In genomic region chr17:39200957-39201510, GRCh38 we compare ENCODE assay signal across 9 cellular contexts. TPM values are rescaled to one million over a fixed set of nuclear protein-coding genes. Genes with fewer than 3 reads are reported as not detected.
A peak's percentile ranks its signal among the peaks of the same experiment; 100 is the strongest.
DNase-seq lines count a peak whose midpoint lies in the region; ATAC-seq and TF ChIP-seq lines count a peak whose summit lies in the region.
"Had no signal": no experiment of that assay in that cellular context is flagged by ENCODE, and none has a peak within 500 bp of the region (broad histone marks: within the 10 kb centered on the region; RNA-seq: fewer than 3 reads in every experiment).

No MANE protein-coding gene starts in this region.

- peaks cover 26% of the 10 kb centered on the region for H3K36me3 Mint-ChIP-seq in memory B cell

- peak overlapping the region; percentile 65 for H3K4me3 ChIP-seq in cardiac muscle cell
- peak overlapping the region; percentile 89 for H3K4me3 ChIP-seq in astrocyte of the cerebellum (ENCODE audit: low read depth, low read length)
- H3K4me3 ChIP-seq in uterus, result peak overlapping the region; percentile 89 to 92

- in situ Hi-C loops in astrocyte of the cerebellum (cut with HindIII; ENCODE audit: low sequenced_read_pairs), result no loop called here

- H3K4me1 ChIP-seq in cardiac muscle cell (ENCODE audit: low read depth) (peaks cover 11% of the 10 kb centered on the region), uterus (peaks cover 13 to 26% of the 10 kb centered on the region in 2 donors)

- H3K27ac ChIP-seq in cardiac muscle cell (peak overlapping the region; percentile 97), uterus (peak overlapping the region; percentile 91 to 99)

- intact Hi-C loops in left ventricle myocardium superior (cut with micrococcal nuclease), result no loop called here
- intact Hi-C loops in uterus (cut with DNase I; ENCODE audit: low total_unique reads), result no loop called here

- H3K9me3 Mint-ChIP-seq in memory B cell, result no peaks in the 10 kb centered on the region

- H3K27me3 Mint-ChIP-seq in memory B cell, result no peaks in the 10 kb centered on the region

- H3K27me3 ChIP-seq in cardiac muscle cell, result no peaks in the 10 kb centered on the region
- no peaks in the 10 kb centered on the region for H3K27me3 ChIP-seq in uterus

- H3K27ac Mint-ChIP-seq in memory B cell, result peak overlapping the region; percentile 99

- ATAC-seq in left ventricle myocardium superior, result no peak
- no peak for ATAC-seq in memory B cell (ENCODE audit: low read depth)

- H3K9me3 ChIP-seq in cardiac muscle cell (ENCODE audit: low read depth) (no peaks in the 10 kb centered on the region), uterus (no peaks in the 10 kb centered on the region)

- TF ChIP-seq CTCF in cardiac muscle cell (IDR thresholded peaks at IDR 0.05; ENCODE audit: low read depth, low read length) (no peak), astrocyte of the cerebellum (IDR thresholded peaks at IDR 0.05; ENCODE audit: low read depth, low read length, missing control alignments) (no peak), uterus (IDR thresholded peaks at IDR 0.05) (no peak)

- no peak for DNase-seq in cardiac muscle cell (ENCODE audit: low read depth in 1 of 2, low spot score in 1 of 2)
- DNase-seq in left ventricle myocardium superior, result no peak
- no peak for DNase-seq in astrocyte of the cerebellum (ENCODE audit: low read depth)
- DNase-seq in memory B cell (ENCODE audit: low spot score in 2 of 2), result no peak
- no peak for DNase-seq in uterus
- DNase-seq in cerebellar nuclear complex (lab: John Stamatoyannopoulos, UW), result no peak
- DNase-seq in iPS-NIHi7 (ENCODE audit: extremely low spot score), result no peak
- DNase-seq in stimulated activated CD4-positive, alpha-beta T cell treated with anti-CD3 and anti-CD28 coated beads, Interleukin-1b, Interleukin-23, amount 100 ng/mL, for 48 hours, result no peak
- DNase-seq: SHP77 treated with DMSO at 0.1 percent for 48 hours had no signal

- TF ChIP-seq POLR2A in uterus (IDR thresholded peaks at IDR 0.05), result no peak

- peak overlapping the region; percentile 97 for H3K4me3 Mint-ChIP-seq in memory B cell

- peaks cover 26% of the 10 kb centered on the region for H3K4me1 Mint-ChIP-seq in memory B cell

- H3K36me3 ChIP-seq in cardiac muscle cell (peaks cover 36% of the 10 kb centered on the region), uterus (no peaks in the 10 kb centered on the region)

RNA-seq across cellular contexts. Expression of gene RPL19, which starts 1.0 kb away (rescaled TPM):
- total RNA-seq in cardiac muscle cell (2,476 and 3,028 TPM in 2 replicates), left ventricle myocardium superior (992 TPM), uterus (1,000 to 10,000 TPM; 1,469 to 5,936 (median 3,528) TPM)
- 761 and 822 TPM in 2 replicates for polyA plus RNA-seq in cardiac muscle cell

RNA-seq across cellular contexts. Expression of gene CACNB1, which starts 3.6 kb away (rescaled TPM):
- total RNA-seq in cardiac muscle cell (17.3 and 27.6 TPM in 2 replicates), left ventricle myocardium superior (5.7 TPM), uterus (10 to 100 TPM in 2 of 4 donors, 1 to 10 TPM in 2; 5.6 to 23.3 (median 8.4) TPM)
- 41.6 and 57.1 TPM in 2 replicates for polyA plus RNA-seq in cardiac muscle cell

RNA-seq across cellular contexts. Expression of gene STAC2, which starts 24.7 kb away (rescaled TPM):
- 0.21 and 0.56 TPM in 2 replicates for total RNA-seq in cardiac muscle cell
- polyA plus RNA-seq in cardiac muscle cell, result 0.17 and 0.42 TPM in 2 replicates
- total RNA-seq in left ventricle myocardium superior, result 0.62 TPM
- 10 to 100 TPM in 1 of 4 donors, 1 to 10 TPM in 2, under 1 TPM in 1; 0.59 to 14.4 (median 1.1) TPM for total RNA-seq in uterus

RNA-seq across cellular contexts. Expression of gene ARL5C, which starts 35.1 kb away (rescaled TPM):
- total RNA-seq in cardiac muscle cell (0.12 TPM in 1 of 2 replicates, not detected in the other), left ventricle myocardium superior (not detected), uterus (not detected)
- not detected in 2 replicates for polyA plus RNA-seq in cardiac muscle cell

RNA-seq across cellular contexts. Expression of gene PLXDC1, which starts 49.6 kb away (rescaled TPM):
- 8.4 and 25.0 TPM in 2 replicates for total RNA-seq in cardiac muscle cell
- 6.3 and 6.6 TPM in 2 replicates for polyA plus RNA-seq in cardiac muscle cell
- total RNA-seq in left ventricle myocardium superior, result 15.8 TPM
- 10 to 100 TPM in 3 of 4 donors, 1 to 10 TPM in 1; 3.3 to 45.1 (median 21.5) TPM for total RNA-seq in uterus
